Comparison of ENCODE assay signal across 16 cellular contexts in the genomic region with DNA sequence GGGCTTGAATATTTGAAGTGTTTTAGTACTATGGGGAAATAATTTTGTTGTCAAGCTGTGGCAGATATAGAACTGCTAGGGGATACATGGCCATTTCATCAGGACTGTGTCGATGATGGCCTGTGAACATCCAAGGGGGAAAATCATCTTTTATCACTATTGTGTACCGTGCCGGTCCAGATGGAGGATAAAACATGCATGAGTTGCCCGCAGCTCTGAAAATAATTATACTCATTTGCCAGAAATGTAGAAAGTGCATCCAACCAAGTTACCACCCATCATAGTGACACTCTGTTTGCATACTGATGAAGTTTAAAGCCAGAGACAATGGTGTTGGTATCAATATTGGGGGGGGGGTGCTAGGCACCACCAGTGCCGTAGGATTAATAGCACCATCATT.
DNase-seq lines count a peak whose midpoint lies in the region; ATAC-seq and TF ChIP-seq lines count a peak whose summit lies in the region.
"Had no signal": no experiment of that assay in that cellular context is flagged by ENCODE, and none has a peak within 500 bp of the region (broad histone marks: within the 10 kb centered on the region; RNA-seq: fewer than 3 reads in every experiment).

No MANE protein-coding gene starts in this region.

- 0 out of 2 replicates have a peak overlapping the region, but pooled peaks have one; percentile 89 for H2AFZ ChIP-seq in GM23338
- H2AFZ ChIP-seq in neural cell (ENCODE audit: low read depth, low read length): no peak overlapping the region

- no peak for TF ChIP-seq POLR2A in body of pancreas (IDR thresholded peaks at IDR 0.05)

- H3K27ac ChIP-seq in GM23338 (ENCODE audit: low read depth): no peak overlapping the region
- peak overlapping the region in 3 of 4 donors; percentile 49 to 72 (median 71) for H3K27ac ChIP-seq in body of pancreas
- peak overlapping the region; percentile 98 for H3K27ac ChIP-seq in neural cell (ENCODE audit: low read length)
- H3K27ac ChIP-seq: HL-60 had no signal

- H3K4me2 ChIP-seq in GM23338 (no peak overlapping the region), neural cell (ENCODE audit: low read length) (peak overlapping the region; percentile 29)

- peaks cover 20% of the 10 kb centered on the region for H3K4me1 Mint-ChIP-seq in GM23338
- H3K4me1 Mint-ChIP-seq: CD14-positive monocyte; CD4-positive, alpha-beta memory T cell had no signal

- H3K27me3 Mint-ChIP-seq in GM23338 (ENCODE audit: insufficient read depth, low read depth, poor library complexity): no peaks in the 10 kb centered on the region

- H3K4me3 Mint-ChIP-seq in GM23338: no peak overlapping the region
- H3K4me3 Mint-ChIP-seq: CD14-positive monocyte; CD4-positive, alpha-beta memory T cell had no signal

- H3K79me2 ChIP-seq in GM23338 (replicated peaks; ENCODE audit: insufficient read depth) (no peaks in the 10 kb centered on the region), neural cell (replicated peaks; ENCODE audit: insufficient read depth, low read length) (no peaks in the 10 kb centered on the region)

- peaks cover 36% of the 10 kb centered on the region for H3K4me1 ChIP-seq in GM23338 (ENCODE audit: insufficient read depth)
- H3K4me1 ChIP-seq in body of pancreas: peaks cover 35% of the 10 kb centered on the region
- 0 out of 2 replicates have a peak, but pooled peaks cover 4% of the 10 kb centered on the region for H3K4me1 ChIP-seq in HAP-1

- no peak for TF ChIP-seq EP300 in neural cell (conservative IDR thresholded peaks at IDR 0.05; ENCODE audit: poor library complexity, severe bottlenecking)

- in situ Hi-C loops in HAP-1 (cut with MboI; ENCODE audit: low sequenced_read_pairs): no loop called here

- H3F3A ChIP-seq in GM23338 (replicated peaks; ENCODE audit: low read depth): no peaks in the 10 kb centered on the region
- H3F3A ChIP-seq in neural cell (ENCODE audit: insufficient read depth, low read length, poor library complexity, severe bottlenecking): peaks cover 9% of the 10 kb centered on the region

- H3K9me2 ChIP-seq in GM23338 (ENCODE audit: insufficient read depth) (no peaks in the 10 kb centered on the region), neural cell (ENCODE audit: insufficient read depth, low read length) (no peaks in the 10 kb centered on the region)

- no peaks in the 10 kb centered on the region for H4K20me1 ChIP-seq in GM23338 (replicated peaks; ENCODE audit: insufficient read depth)
- no peaks in the 10 kb centered on the region for H4K20me1 ChIP-seq in neural cell (ENCODE audit: insufficient read depth)
- H4K20me1 ChIP-seq: BLaER1 had no signal

- intact Hi-C loops in body of pancreas (cut with DNase I): no loop called here

- H3K36me3 ChIP-seq in GM23338 (ENCODE audit: insufficient read depth) (no peaks in the 10 kb centered on the region), body of pancreas (replicated peaks in 1 of 2; ENCODE audit: insufficient read depth in 1 of 2, low read depth in 2 of 2) (no peaks in the 10 kb centered on the region), neural cell (ENCODE audit: insufficient read depth, low read length) (no peaks in the 10 kb centered on the region), H7 (replicated peaks; ENCODE audit: control insufficient read depth, insufficient read depth, low read length) (no peaks in the 10 kb centered on the region), HAP-1 (replicated peaks) (no peaks in the 10 kb centered on the region)
- H3K36me3 ChIP-seq: BLaER1 had no signal

- H3K9me3 Mint-ChIP-seq in GM23338: no peaks in the 10 kb centered on the region
- H3K9me3 Mint-ChIP-seq: CD14-positive monocyte had no signal

- no peaks in the 10 kb centered on the region for H3K9me3 ChIP-seq in body of pancreas
- H3K9me3 ChIP-seq in neural cell (ENCODE audit: low read length): no peaks in the 10 kb centered on the region
- H3K9me3 ChIP-seq in HAP-1: no peaks in the 10 kb centered on the region
- H3K9me3 ChIP-seq: BLaER1 had no signal

- H3K9ac ChIP-seq in neural cell (ENCODE audit: low read length): peak overlapping the region; percentile 66
- H3K9ac ChIP-seq: BLaER1 had no signal

- no peak overlapping the region for H3K4me3 ChIP-seq in GM23338
- no peak overlapping the region for H3K4me3 ChIP-seq in body of pancreas
- peak overlapping the region; percentile 45 for H3K4me3 ChIP-seq in neural cell (ENCODE audit: low read length)
- H3K4me3 ChIP-seq in H7 (ENCODE audit: insufficient read depth, low read depth, low read length): no peak overlapping the region
- no peak overlapping the region for H3K4me3 ChIP-seq in HAP-1
- H3K4me3 ChIP-seq: BLaER1, GM12878 had no signal

- no peak for TF ChIP-seq RAD21 in neural cell (conservative IDR thresholded peaks at IDR 0.05)

- ATAC-seq in GM23338 (no peak), body of pancreas (no peak), HG02885 (IDR thresholded peaks at IDR 0.05; ENCODE audit: poor library complexity, unreplicated experiment) (no peak)
- ATAC-seq: GM12878 had no signal

- H3K27ac Mint-ChIP-seq in GM23338: no peak overlapping the region
- H3K27ac Mint-ChIP-seq: CD14-positive monocyte; CD4-positive, alpha-beta memory T cell had no signal

- TF ChIP-seq CTCF in GM23338 (conservative IDR thresholded peaks at IDR 0.05; ENCODE audit: low read depth in 2 of 2): no peak
- TF ChIP-seq CTCF in body of pancreas (IDR thresholded peaks at IDR 0.05): no peak
- TF ChIP-seq CTCF in neural cell (IDR thresholded peaks at IDR 0.05; ENCODE audit: poor library complexity, severe bottlenecking): no peak

- H3K27me3 ChIP-seq in GM23338 (ENCODE audit: insufficient read depth) (no peaks in the 10 kb centered on the region), body of pancreas (no peaks in the 10 kb centered on the region), neural cell (ENCODE audit: insufficient read depth, low read depth, low read length) (no peaks in the 10 kb centered on the region), H7 (ENCODE audit: control insufficient read depth, insufficient read depth, low read length) (no peaks in the 10 kb centered on the region; the same call in 1 of the 2 replicates), HAP-1 (ENCODE audit: low read depth) (no peaks in the 10 kb centered on the region)
- H3K27me3 ChIP-seq: BLaER1 had no signal

- WGBS in body of pancreas, 2 donors: 87 to 89% methylated on average over 5 of the region's 5 CpGs

- H3K36me3 Mint-ChIP-seq in GM23338 (ENCODE audit: low read depth): no peaks in the 10 kb centered on the region
- H3K36me3 Mint-ChIP-seq: CD14-positive monocyte; CD4-positive, alpha-beta memory T cell had no signal

- no peak for DNase-seq in GM23338 (ENCODE audit: low spot score)
- no peak for DNase-seq in body of pancreas
- peak; percentile 59 for DNase-seq in cerebellum (ENCODE audit: low spot score)
- DNase-seq in H7: no peak
- DNase-seq in HAP-1 (ENCODE audit: low spot score in 2 of 2): no peak
- DNase-seq: 8988T; Calu3; CD4-positive, alpha-beta memory T cell; DMS79 treated with DMSO at 0.1 percent for 48 hours; HCEC 1CT had no signal

TF ChIP-seq in GM23338, 12 proteins besides CTCF, POLR2A, EP300 and RAD21:
- no peak for TF ChIP-seq CREB1 (CRISPR knock-in tag; IDR thresholded peaks at IDR 0.05; ENCODE audit: low read depth)

TF ChIP-seq in neural cell, 6 proteins besides CTCF, POLR2A, EP300 and RAD21:
- TF ChIP-seq POLR2AphosphoS5 (IDR thresholded peaks at IDR 0.05) (peak; percentile 1), SMC3 (conservative IDR thresholded peaks at IDR 0.05; ENCODE audit: poor library complexity) (no peak)
